ENCODE assay signal across 8 cellular contexts in genomic region chr12:132084681-132085635, GRCh38. TPM values are rescaled to one million over a fixed set of nuclear protein-coding genes. Genes with fewer than 3 reads are reported as not detected.
DNase-seq lines count a peak whose midpoint lies in the region; ATAC-seq and TF ChIP-seq lines count a peak whose summit lies in the region.

No MANE protein-coding gene starts in this region.

- peak overlapping the region; percentile 85 for H3K4me2 ChIP-seq in osteoblast (ENCODE audit: insufficient read depth, low read length)

- POLR2A ChIA-PET in Panc1 (lab: Charles Lee) = no interaction called here

- H3K27me3 ChIP-seq in Panc1 (ENCODE audit: control insufficient read depth, insufficient read depth, low read length) (no peaks in the 10 kb centered on the region), osteoblast (ENCODE audit: insufficient read depth, low read length) (no peaks in the 10 kb centered on the region)

- in situ Hi-C loops in Panc1 (cut with HindIII; ENCODE audit: low pct_unique_long_range_greater_than_20kb, low sequenced_read_pairs) = no loop called here

- H3K27me3 Mint-ChIP-seq in Calu3 (ENCODE audit: unreplicated experiment) = no peaks in the 10 kb centered on the region

- peaks cover 36% of the 10 kb centered on the region for H3K36me3 Mint-ChIP-seq in Calu3 (ENCODE audit: insufficient read depth, unreplicated experiment)

- CTCF ChIA-PET in Calu3 (lab: Charles Lee) (no interaction called here), Panc1 (lab: Charles Lee) (no interaction called here)

- H4K20me1 ChIP-seq in osteoblast (ENCODE audit: insufficient read depth, low read length) = peaks cover 13% of the 10 kb centered on the region

- peak overlapping the region; percentile 94 for H3K4me3 Mint-ChIP-seq in Calu3 (ENCODE audit: low read depth, unreplicated experiment)

- H2AFZ ChIP-seq in osteoblast (ENCODE audit: low read length) = peak overlapping the region; percentile 73

- H3K27ac ChIP-seq in Panc1 (ENCODE audit: low read length) (peak overlapping the region; percentile 88), osteoblast (ENCODE audit: low read depth, low read length) (peak overlapping the region; percentile 74)

- no peak for TF ChIP-seq CTCF in Calu3 (IDR thresholded peaks at IDR 0.05; ENCODE audit: unreplicated experiment)
- no peak for TF ChIP-seq CTCF in Panc1 (IDR thresholded peaks at IDR 0.05)
- TF ChIP-seq CTCF in osteoblast (IDR thresholded peaks at IDR 0.05; ENCODE audit: extremely low read depth, low read depth, low read length) = no peak

- H3K79me2 ChIP-seq in osteoblast (ENCODE audit: insufficient read depth, low read length) = peaks cover 44% of the 10 kb centered on the region

- H3K9me3 ChIP-seq in Panc1 (ENCODE audit: control insufficient read depth, insufficient read depth, low read depth, low read length) (no peaks in the 10 kb centered on the region), osteoblast (ENCODE audit: low read depth, low read length) (no peaks in the 10 kb centered on the region)

- H3K9me3 Mint-ChIP-seq in Calu3 (ENCODE audit: low read depth, unreplicated experiment) = no peaks in the 10 kb centered on the region

- intact Hi-C loops in Calu3 (cut with micrococcal nuclease; ENCODE audit: unreplicated experiment) (no loop called here), Panc1 (cut with micrococcal nuclease; ENCODE audit: unreplicated experiment) (no loop called here)

- DNase-seq in Calu3 (peak; percentile 70), HCEC 1CT (peak; percentile 66), Panc1 (ENCODE audit: low read depth, low spot score) (no peak), activated gamma-delta T cell (lab: John Stamatoyannopoulos, UW) (peak; percentile 41), germinal center (ENCODE audit: low spot score) (peak; percentile 48), osteoblast (ENCODE audit: insufficient read length, low spot score, missing footprints) (peak; percentile 86), ureter (ENCODE audit: low spot score) (peak; percentile 56), NCI-H187 (lab: John Stamatoyannopoulos, UW) (no peak)

- H3K4me1 ChIP-seq in Panc1 (ENCODE audit: control insufficient read depth, insufficient read depth, low read length) (peaks cover 9% of the 10 kb centered on the region), osteoblast (ENCODE audit: insufficient read depth, low read length) (peaks cover 10% of the 10 kb centered on the region)

- H3K27ac Mint-ChIP-seq in Calu3 (ENCODE audit: unreplicated experiment) = peak overlapping the region; percentile 82

- BruUV-seq in Calu3 (replicated peaks; lab: Mats Ljungman, UMichigan) = no TSS peak
- no TSS peak for BruUV-seq in Panc1 (replicated peaks; lab: Mats Ljungman, UMichigan)

- peaks cover 3% of the 10 kb centered on the region; the same call in 1 of the 2 replicates for H3K36me3 ChIP-seq in Panc1 (ENCODE audit: control insufficient read depth, insufficient read depth, low read length)
- H3K36me3 ChIP-seq in osteoblast (ENCODE audit: insufficient read depth, low read length) = peaks cover 4% of the 10 kb centered on the region

- peak; percentile 64 for ATAC-seq in Panc1

- peaks cover 21% of the 10 kb centered on the region for H3K4me1 Mint-ChIP-seq in Calu3 (ENCODE audit: low read depth, unreplicated experiment)

- peak overlapping the region; percentile 76 to 89 for H3K4me3 ChIP-seq in Panc1 (ENCODE audit: low read depth in 2 of 2, low read length in 2 of 2)
- peak overlapping the region; percentile 86 for H3K4me3 ChIP-seq in osteoblast (ENCODE audit: insufficient read depth, low read length)

RNA-seq across cellular contexts. Expression of gene DDX51, which starts 59.2 kb away (rescaled TPM):
- total RNA-seq in Calu3 (2022) (46.3 and 48.0 TPM in 2 replicates), Panc1 (2021; ENCODE audit: unreplicated experiment) (29.3 TPM), osteoblast (6.2 and 7.4 TPM in 2 replicates), ureter (28.7 TPM)
- polyA plus RNA-seq in Panc1 (2012; ENCODE audit: insufficient read length) = 38.0 TPM

RNA-seq across cellular contexts. Expression of gene NOC4L, which starts 59.3 kb away (rescaled TPM):
- total RNA-seq in Calu3 (2022) = 62.5 and 67.3 TPM in 2 replicates
- 29.8 TPM for total RNA-seq in Panc1 (2021; ENCODE audit: unreplicated experiment)
- polyA plus RNA-seq in Panc1 (2012; ENCODE audit: insufficient read length) = 30.0 TPM
- total RNA-seq in osteoblast = 7.7 and 11.2 TPM in 2 replicates
- 25.0 TPM for total RNA-seq in ureter

Comparison
In these comparisons a context has a peak if more than half of its experiments do, and no peak if none do; other contexts are left out.
1. DNase-seq: peak in Calu3 (single experiment), HCEC 1CT (single experiment), activated gamma-delta T cell (single experiment), germinal center (single experiment), osteoblast (single experiment) and ureter (single experiment); none in Panc1 (single experiment) and NCI-H187 (0 of 2).